Comparison of ENCODE assay signal across 9 cellular contexts in the genomic region with DNA sequence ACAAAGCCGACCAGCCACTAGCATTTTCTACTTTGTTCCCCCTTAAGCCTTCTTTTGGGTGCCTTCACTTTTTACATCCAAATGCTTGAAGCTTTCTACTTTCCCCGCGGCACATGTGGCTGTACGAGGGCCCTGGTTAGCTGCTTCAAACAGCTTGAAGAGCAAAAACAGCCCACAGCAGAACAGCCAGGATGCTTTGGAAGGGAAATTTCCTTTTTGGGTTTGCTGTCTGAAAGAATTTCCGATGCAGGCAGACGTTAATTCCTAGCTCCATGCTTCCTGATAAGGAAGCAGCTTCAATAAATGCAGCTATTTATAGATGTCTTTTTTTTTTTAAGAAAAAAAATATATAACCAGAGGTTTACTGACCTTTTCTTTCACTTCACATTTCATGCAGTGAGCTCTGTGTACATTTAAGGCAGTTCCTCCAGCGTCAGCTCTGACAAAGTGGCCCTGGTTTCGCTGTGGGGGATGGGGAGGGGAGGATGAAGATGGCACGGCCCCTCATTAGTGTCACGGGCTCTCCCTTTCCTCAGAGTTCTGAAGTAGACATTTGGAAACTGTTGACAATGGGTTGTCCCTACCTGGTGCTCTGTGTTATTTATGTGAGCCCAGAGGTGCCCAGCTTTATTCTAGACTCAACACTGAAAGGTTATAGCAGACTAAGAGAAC.
DNase-seq lines count a peak whose midpoint lies in the region; ATAC-seq, FAIRE-seq and TF ChIP-seq lines count a peak whose summit lies in the region.
"Had no signal": no experiment of that assay in that cellular context is flagged by ENCODE, and none has a peak within 500 bp of the region (broad histone marks: within the 10 kb centered on the region; RNA-seq: fewer than 3 reads in every experiment).

No MANE protein-coding gene starts in this region.

- FAIRE-seq in GM12891 (lab: Jason Lieb, UNC): no peak

- TF ChIP-seq CTCF in coronary artery (IDR thresholded peaks at IDR 0.05): no peak
- TF ChIP-seq CTCF in osteocyte (IDR thresholded peaks at IDR 0.05): no peak

- DNase-seq in GM12891 (ENCODE audit: insufficient read length, low spot score) (no peak), coronary artery (ENCODE audit: low spot score) (no peak), osteocyte (ENCODE audit: extremely low spot score, unreplicated experiment) (no peak), foreskin melanocyte (no peak), EL (no peak), Kasumi-1 (lab: John Stamatoyannopoulos, UW) (no peak)
- no peak for DNase-seq in activated T-cell treated with anti-CD3 and anti-CD28 coated beads, Interleukin-2, amount 50 U/mL, for 72 hours

- H3K36me3 Mint-ChIP-seq in osteocyte (ENCODE audit: unreplicated experiment): peaks cover 7% of the 10 kb centered on the region
- H3K36me3 Mint-ChIP-seq in activated T-cell treated with anti-CD3 and anti-CD28 coated beads, Interleukin-2, amount 50 U/mL, for 72 hours (ENCODE audit: insufficient read depth in 2 of 2): peaks cover 0 to 19% of the 10 kb centered on the region in 2 donors

- no peak; the same call in none of the 2 replicates for TF ChIP-seq POLR2A in GM12891 (IDR thresholded peaks at IDR 0.05; ENCODE audit: low read depth, low read length)

- no peaks in the 10 kb centered on the region for H3K27me3 Mint-ChIP-seq in osteocyte (ENCODE audit: unreplicated experiment)
- no peaks in the 10 kb centered on the region for H3K27me3 Mint-ChIP-seq in activated T-cell treated with anti-CD3 and anti-CD28 coated beads, Interleukin-2, amount 50 U/mL, for 72 hours (ENCODE audit: low read depth)

- H3K4me3 ChIP-seq in coronary artery: peak overlapping the region; percentile 16
- H3K4me3 ChIP-seq: SK-N-MC had no signal

- H3K4me1 Mint-ChIP-seq in osteocyte (ENCODE audit: unreplicated experiment): peaks cover 69% of the 10 kb centered on the region
- H3K4me1 Mint-ChIP-seq in activated T-cell treated with anti-CD3 and anti-CD28 coated beads, Interleukin-2, amount 50 U/mL, for 72 hours (ENCODE audit: low read depth): peaks cover 67% of the 10 kb centered on the region

- H3K27ac ChIP-seq in coronary artery: peak overlapping the region; percentile 96 to 97
- H3K27ac ChIP-seq: SK-N-MC had no signal

- H3K27ac Mint-ChIP-seq in osteocyte (ENCODE audit: unreplicated experiment): peak overlapping the region; percentile 82
- no peak overlapping the region for H3K27ac Mint-ChIP-seq in activated T-cell treated with anti-CD3 and anti-CD28 coated beads, Interleukin-2, amount 50 U/mL, for 72 hours

- ATAC-seq in HG02885 (IDR thresholded peaks at IDR 0.05; ENCODE audit: poor library complexity, unreplicated experiment): peak; percentile 45
- ATAC-seq in activated T-cell treated with anti-CD3 and anti-CD28 coated beads, Interleukin-2, amount 50 U/mL, for 72 hours (replicated peaks in 1 of 2): no peak

- H3K9me3 Mint-ChIP-seq in osteocyte (ENCODE audit: unreplicated experiment): no peaks in the 10 kb centered on the region
- no peaks in the 10 kb centered on the region for H3K9me3 Mint-ChIP-seq in activated T-cell treated with anti-CD3 and anti-CD28 coated beads, Interleukin-2, amount 50 U/mL, for 72 hours

- no peak overlapping the region for H3K4me3 Mint-ChIP-seq in osteocyte (ENCODE audit: unreplicated experiment)
- H3K4me3 Mint-ChIP-seq in activated T-cell treated with anti-CD3 and anti-CD28 coated beads, Interleukin-2, amount 50 U/mL, for 72 hours: peak overlapping the region in 1 of 2 donors; percentile 9

TF ChIP-seq in GM12891, 5 proteins besides CTCF, POLR2A, EP300 and RAD21:
- TF ChIP-seq POLR2AphosphoS5 (IDR thresholded peaks at IDR 0.05; ENCODE audit: low read depth, low read length): peak; percentile 11; the same call in 1 of the 2 replicates
- no peak for TF ChIP-seq PAX5 (IDR thresholded peaks at IDR 0.05; ENCODE audit: insufficient read depth, low read length, severe bottlenecking)
- TF ChIP-seq SPI1 (IDR thresholded peaks at IDR 0.05; ENCODE audit: low read depth, low read length): peak; percentile 52
- TF ChIP-seq TAF1 (IDR thresholded peaks at IDR 0.05; ENCODE audit: low read depth, low read length): peak; percentile 15; the same call in 1 of the 2 replicates
- no peak; the same call in 1 of the 2 replicates for TF ChIP-seq POU2F2 (IDR thresholded peaks at IDR 0.05; ENCODE audit: low read depth, low read length)
